ENCODE assay signal across 16 cellular contexts in genomic region chr17:80998388-80999223, GRCh38. TPM values are rescaled to one million over a fixed set of nuclear protein-coding genes. Genes with fewer than 3 reads are reported as not detected.
A peak's percentile ranks its signal among the peaks of the same experiment; 100 is the strongest.
DNase-seq lines count a peak whose midpoint lies in the region; ATAC-seq and TF ChIP-seq lines count a peak whose summit lies in the region.
"Had no signal": no experiment of that assay in that cellular context is flagged by ENCODE, and none has a peak within 500 bp of the region (broad histone marks: within the 10 kb centered on the region; RNA-seq: fewer than 3 reads in every experiment).

No MANE protein-coding gene starts in this region.

- POLR2A ChIA-PET in CD8-positive, alpha-beta T cell (lab: Charles Lee), result no interaction called here

- no peaks in the 10 kb centered on the region for H3K4me1 ChIP-seq in neural progenitor cell
- peaks cover 4% of the 10 kb centered on the region for H3K4me1 ChIP-seq in CD8-positive, alpha-beta T cell (ENCODE audit: insufficient read depth, low read length)

- peaks cover 11% of the 10 kb centered on the region for H4K20me1 ChIP-seq in neural progenitor cell (ENCODE audit: low read depth)

- DNase-seq in D341Med (ENCODE audit: low spot score), result peak; percentile 32
- peak; percentile 24 for DNase-seq in GM13976 (ENCODE audit: low spot score)
- DNase-seq in epidermal melanocyte (ENCODE audit: insufficient read length, low spot score), result peak; percentile 2
- no peak for DNase-seq in neural progenitor cell (ENCODE audit: low spot score)
- no peak for DNase-seq in SIG-M5 treated with dmso at 0.1 percent for 504 hours (lab: John Stamatoyannopoulos, UW; ENCODE audit: unreplicated experiment)
- DNase-seq in CD8-positive, alpha-beta T cell, result no peak
- DNase-seq: ACHN; CD4-positive, CD25-positive, alpha-beta regulatory T cell; DMS79; NCI-H1048; NCI-H146; NCI-H2081 treated with DMSO at 0.1 percent for 48 hours; NCI-H510A; NCI-H82 had no signal

- no peak overlapping the region for H3K4me3 ChIP-seq in neural progenitor cell
- H3K4me3 ChIP-seq in CD8-positive, alpha-beta T cell (ENCODE audit: low read depth, low read length), result no peak overlapping the region
- H3K4me3 ChIP-seq: GM12878 had no signal

- in situ Hi-C loops in GM13976 (cut with MboI; ENCODE audit: low sequenced_read_pairs, unreplicated experiment), result no loop called here

- no peaks in the 10 kb centered on the region for H3K9me3 Mint-ChIP-seq in neural progenitor cell
- H3K9me3 Mint-ChIP-seq in CD8-positive, alpha-beta T cell, result no peaks in the 10 kb centered on the region

- H3F3A ChIP-seq in neural progenitor cell (ENCODE audit: low read depth), result peaks cover 11% of the 10 kb centered on the region

- intact Hi-C loops in CD8-positive, alpha-beta T cell (cut with DNase I, micrococcal nuclease), result no loop called here

- H2AFZ ChIP-seq in neural progenitor cell (replicated peaks), result no peak overlapping the region

- peak overlapping the region; percentile 87 for H3K27ac Mint-ChIP-seq in neural progenitor cell
- H3K27ac Mint-ChIP-seq in CD8-positive, alpha-beta T cell, result no peak overlapping the region
- H3K27ac Mint-ChIP-seq: CD4-positive, CD25-positive, alpha-beta regulatory T cell had no signal

- H3K4me1 Mint-ChIP-seq in neural progenitor cell, result peaks cover 17% of the 10 kb centered on the region
- H3K4me1 Mint-ChIP-seq in CD8-positive, alpha-beta T cell (ENCODE audit: low read depth), result peaks cover 12% of the 10 kb centered on the region

- no peaks in the 10 kb centered on the region for H3K9me3 ChIP-seq in neural progenitor cell (ENCODE audit: low read depth)
- no peaks in the 10 kb centered on the region for H3K9me3 ChIP-seq in CD8-positive, alpha-beta T cell (ENCODE audit: low read length)

- H3K4me2 ChIP-seq in neural progenitor cell, result no peak overlapping the region

- no peak overlapping the region for H3K27ac ChIP-seq in neural progenitor cell
- no peak overlapping the region for H3K27ac ChIP-seq in CD8-positive, alpha-beta T cell (ENCODE audit: low read depth, low read length)

- no peaks in the 10 kb centered on the region for H3K79me2 ChIP-seq in neural progenitor cell (ENCODE audit: low read depth)

- H3K27me3 ChIP-seq in neural progenitor cell, result peaks cover 18% of the 10 kb centered on the region
- peaks cover 1% of the 10 kb centered on the region for H3K27me3 ChIP-seq in CD8-positive, alpha-beta T cell (ENCODE audit: insufficient read depth, low read length)

- TF ChIP-seq CTCF in GM13976 (IDR thresholded peaks at IDR 0.05; ENCODE audit: borderline replicate concordance, control extremely low read depth, extremely low read depth, insufficient read depth, missing control alignments) (no peak), neural progenitor cell (IDR thresholded peaks at IDR 0.05) (no peak)
- TF ChIP-seq CTCF in CD8-positive, alpha-beta T cell (IDR thresholded peaks at IDR 0.05), result no peak

- no peaks in the 10 kb centered on the region for H3K36me3 ChIP-seq in neural progenitor cell
- H3K36me3 ChIP-seq in CD8-positive, alpha-beta T cell (ENCODE audit: insufficient read depth, low read length), result peaks cover 8% of the 10 kb centered on the region

- H3K9ac ChIP-seq in neural progenitor cell, result no peak overlapping the region

- CTCF ChIA-PET in CD8-positive, alpha-beta T cell (lab: Charles Lee), result interaction anchor here (0.6 to 1.0 kb wide), 2 partner anchors 9 to 125 kb away, joined by 3 read pairs; no protein-coding TSS in a partner anchor

- H3K4me3 Mint-ChIP-seq in neural progenitor cell, result no peak overlapping the region
- no peak overlapping the region for H3K4me3 Mint-ChIP-seq in CD8-positive, alpha-beta T cell

- peaks cover 5% of the 10 kb centered on the region for H3K36me3 Mint-ChIP-seq in neural progenitor cell
- peaks cover 42% of the 10 kb centered on the region for H3K36me3 Mint-ChIP-seq in CD8-positive, alpha-beta T cell
- H3K36me3 Mint-ChIP-seq: CD4-positive, CD25-positive, alpha-beta regulatory T cell had no signal

- peaks cover 10% of the 10 kb centered on the region for H3K27me3 Mint-ChIP-seq in neural progenitor cell (ENCODE audit: insufficient read depth, low read depth)
- H3K27me3 Mint-ChIP-seq in CD8-positive, alpha-beta T cell (ENCODE audit: low read depth), result peaks cover 4% of the 10 kb centered on the region

- ATAC-seq in CD8-positive, alpha-beta T cell, result no peak
- ATAC-seq in HG02938 (IDR thresholded peaks at IDR 0.05; ENCODE audit: unreplicated experiment), result no peak
- ATAC-seq: GM12878 had no signal

RNA-seq across cellular contexts. Expression of gene CHMP6, which starts 7.0 kb away (rescaled TPM):
- total RNA-seq in neural progenitor cell (ENCODE audit: low replicate concordance), result 11.5 and 20.9 TPM in 2 replicates
- 10 to 100 TPM; 10.6 to 11.5 TPM for total RNA-seq in CD8-positive, alpha-beta T cell

RNA-seq across cellular contexts. Expression of gene BAIAP2, which starts 36.3 kb away (rescaled TPM):
- total RNA-seq in neural progenitor cell (ENCODE audit: low replicate concordance), result 15.6 and 16.1 TPM in 2 replicates
- 1 to 10 TPM; 8.5 to 9.1 TPM for total RNA-seq in CD8-positive, alpha-beta T cell

Comparison
In these comparisons a context has a peak if more than half of its experiments do, and no peak if none do; other contexts are left out.
1. DNase-seq: peak in D341Med (single experiment), GM13976 (single experiment) and epidermal melanocyte (single experiment); none in neural progenitor cell (single experiment), SIG-M5 treated with dmso at 0.1 percent for 504 hours (single experiment) and CD8-positive, alpha-beta T cell (0 of 7).